ENCODE assay signal across 21 cellular contexts in the genomic region with DNA sequence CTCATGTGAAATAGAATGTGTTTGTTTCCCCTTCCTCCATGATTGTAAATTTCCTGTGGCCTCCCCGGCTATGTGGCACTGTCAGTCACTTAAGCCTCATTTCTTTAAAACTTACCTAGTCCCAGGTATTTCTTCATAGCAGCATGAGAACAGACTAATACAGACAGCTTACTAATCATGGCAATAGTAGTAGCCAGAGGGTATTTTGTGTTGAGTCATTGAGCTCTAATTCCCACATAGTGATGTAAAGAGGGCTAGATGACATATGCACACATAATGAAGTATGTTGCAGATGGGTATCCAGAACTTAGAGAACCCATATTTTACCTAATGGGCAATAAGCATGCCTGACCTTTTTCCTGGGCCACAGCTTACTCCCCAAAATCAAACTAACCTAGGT.
A peak's percentile ranks its signal among the peaks of the same experiment; 100 is the strongest.
DNase-seq lines count a peak whose midpoint lies in the region; ATAC-seq, FAIRE-seq and TF ChIP-seq lines count a peak whose summit lies in the region.
"Had no signal": no experiment of that assay in that cellular context is flagged by ENCODE, and none has a peak within 500 bp of the region (broad histone marks: within the 10 kb centered on the region; RNA-seq: fewer than 3 reads in every experiment).

No MANE protein-coding gene starts in this region.

- no peak overlapping the region for H3K14ac ChIP-seq in trophoblast cell (ENCODE audit: low read length)

- DNase-seq in NCI-H226 = peak; percentile 22
- peak; percentile 92 for DNase-seq in bronchial epithelial cell (ENCODE audit: low read depth)
- DNase-seq in trophoblast cell = peak; percentile 13 to 62
- DNase-seq in NCI-H1694 treated with DMSO at 0.1 percent for 48 hours (lab: John Stamatoyannopoulos, UW) = no peak
- DNase-seq: 8988T; CD4-positive, alpha-beta T cell; DMS53; GDM1; HCEC 1CT; Karpas-422; NCI-H2029 treated with DMSO at 0.1 percent for 48 hours; NCI-H526 treated with DMSO at 0.1 percent for 48 hours; RPMI8226; SHP77 treated with DMSO at 0.1 percent for 48 hours had no signal

- H4K8ac ChIP-seq in trophoblast cell (ENCODE audit: low read depth, low read length) = no peak overlapping the region

- H3K27me3 ChIP-seq in BLaER1 = no peaks in the 10 kb centered on the region
- H3K27me3 ChIP-seq in bronchial epithelial cell (ENCODE audit: control insufficient read depth, insufficient read depth, low read length) = no peaks in the 10 kb centered on the region
- H3K27me3 ChIP-seq in trophoblast cell (ENCODE audit: insufficient read depth, low read length) = no peaks in the 10 kb centered on the region

- no peak overlapping the region for H2AK5ac ChIP-seq in trophoblast cell (ENCODE audit: low read length)

- H3K9ac ChIP-seq in BLaER1 (no peak overlapping the region), trophoblast cell (ENCODE audit: low read length) (no peak overlapping the region)

- no peaks in the 10 kb centered on the region for H4K20me1 ChIP-seq in BLaER1

- H3K4ac ChIP-seq in trophoblast cell (ENCODE audit: low read depth, low read length) = no peak overlapping the region

- H3K4me3 ChIP-seq in BLaER1 (no peak overlapping the region), bronchial epithelial cell (ENCODE audit: low read depth, low read length) (no peak overlapping the region), trophoblast cell (ENCODE audit: low read depth, low read length) (no peak overlapping the region)
- H3K4me3 ChIP-seq: GM12878 had no signal

- H3K79me1 ChIP-seq in trophoblast cell (ENCODE audit: low read length) = no peaks in the 10 kb centered on the region

- no peaks in the 10 kb centered on the region for H3K36me3 ChIP-seq in BLaER1
- no peaks in the 10 kb centered on the region for H3K36me3 ChIP-seq in bronchial epithelial cell (ENCODE audit: control insufficient read depth, insufficient read depth, low read length)
- H3K36me3 ChIP-seq in trophoblast cell (ENCODE audit: control insufficient read depth in 1 of 2, insufficient read depth in 2 of 2, low read length in 2 of 2) = no peaks in the 10 kb centered on the region

- no peak for ATAC-seq in HG03565 (IDR thresholded peaks at IDR 0.05; ENCODE audit: unreplicated experiment)
- no peak for ATAC-seq in activated CD4-positive, CD25-positive, alpha-beta regulatory T cell treated with anti-CD3 and anti-CD28 coated beads, Interleukin-2, amount 50 U/mL, for 24 hours
- ATAC-seq: GM12878 had no signal

- no peak overlapping the region for H3K23ac ChIP-seq in trophoblast cell (ENCODE audit: low read length)

- no peak overlapping the region for H2AFZ ChIP-seq in trophoblast cell (ENCODE audit: insufficient read depth, low read length, poor library complexity)

- no CpG with 5 or more reads among the region's 1 CpG for WGBS in trophoblast cell (ENCODE audit: extremely low coverage, insufficient coverage, insufficient read length)

- no peak overlapping the region for H3K18ac ChIP-seq in trophoblast cell (ENCODE audit: low read length)

- FAIRE-seq in bronchial epithelial cell (lab: Jason Lieb, UNC) = no peak
- FAIRE-seq: GM12878, GM19239, H1 had no signal

- TF ChIP-seq CTCF in bronchial epithelial cell (IDR thresholded peaks at IDR 0.05; ENCODE audit: insufficient read depth, low read length, severe bottlenecking) = no peak

- H3K79me2 ChIP-seq in trophoblast cell (ENCODE audit: control insufficient read depth, insufficient read depth, low read length, poor library complexity) = no peaks in the 10 kb centered on the region

- H4K91ac ChIP-seq in trophoblast cell (ENCODE audit: low read depth, low read length) = no peak overlapping the region

- H2BK5ac ChIP-seq in trophoblast cell (ENCODE audit: low read depth, low read length, poor library complexity) = no peak overlapping the region

- no peak overlapping the region for H2BK12ac ChIP-seq in trophoblast cell (ENCODE audit: low read length)

- H3K9me3 ChIP-seq in BLaER1 (peaks cover 22% of the 10 kb centered on the region), trophoblast cell (ENCODE audit: insufficient read depth, low read depth, low read length) (peaks cover 3% of the 10 kb centered on the region)

- H3K27ac ChIP-seq in BLaER1 (no peak overlapping the region), trophoblast cell (ENCODE audit: low read depth, low read length) (no peak overlapping the region)
- H3K27ac ChIP-seq: HL-60 had no signal

- H3K4me2 ChIP-seq in BLaER1 = peak overlapping the region; percentile 1; the same call in 1 of the 2 replicates
- H3K4me2 ChIP-seq in trophoblast cell (ENCODE audit: low read length) = no peak overlapping the region

- no peak overlapping the region for H2BK120ac ChIP-seq in trophoblast cell (ENCODE audit: insufficient read depth, low read length, poor library complexity)

- H3K4me1 ChIP-seq in BLaER1 = no peaks in the 10 kb centered on the region
- H3K4me1 ChIP-seq in trophoblast cell (ENCODE audit: control insufficient read depth in 1 of 2, insufficient read depth in 2 of 2, low read length in 2 of 2) = no peaks in the 10 kb centered on the region

- H4K12ac ChIP-seq in trophoblast cell (ENCODE audit: low read depth, low read length) = no peak overlapping the region
